In genomic region chr6:130865793-130866192, GRCh38 we compare ENCODE assay signal across 27 cellular contexts. TPM values are rescaled to one million over a fixed set of nuclear protein-coding genes. Genes with fewer than 3 reads are reported as not detected.
"Had no signal": no experiment of that assay in that cellular context is flagged by ENCODE, and none has a peak within 500 bp of the region (broad histone marks: within the 10 kb centered on the region; RNA-seq: fewer than 3 reads in every experiment).

No MANE protein-coding gene starts in this region.

- H3K27me3 ChIP-seq: SJCRH30 had no signal

- DNase-seq: NCI-H1092; NCI-H1105 treated with DMSO at 0.1 percent for 48 hours; NCI-H1417 treated with DMSO at 0.1 percent for 48 hours; NCI-H146; NCI-H1694 treated with DMSO at 0.1 percent for 48 hours; NCI-H1930; NCI-H2081; NCI-H2107; NCI-H2227 treated with DMSO at 0.1 percent for 48 hours; NCI-H524; NCI-H526 treated with DMSO at 0.1 percent for 48 hours; NCI-H748 treated with DMSO at 0.1 percent for 48 hours; NK-92 treated with Interleukin-12 subunit alpha and Interleukin-12 subunit beta, amount 100 ng/mL, for 24 hours; PC-3; SHP77 treated with DMSO at 0.1 percent for 48 hours; SJCRH30; SW 1271; T-cell had no signal

- ATAC-seq: K562, Panc1, PC-3, Right ventricle myocardium inferior, T-cell had no signal

- H3K27ac Mint-ChIP-seq: IgD-negative memory B cell, T-cell had no signal

- H3K9me3 ChIP-seq: SJCRH30 had no signal

- H3K27ac ChIP-seq: SJCRH30 had no signal

- H3K4me1 ChIP-seq: SJCRH30 had no signal

- H3K4me3 Mint-ChIP-seq: IgD-negative memory B cell, T-cell had no signal

- H3K4me3 ChIP-seq: K562, SJCRH30 had no signal

- H3K27me3 Mint-ChIP-seq: IgD-negative memory B cell, T-cell had no signal

- H3K4me1 Mint-ChIP-seq: IgD-negative memory B cell, T-cell had no signal

- H3K9me3 Mint-ChIP-seq: IgD-negative memory B cell, T-cell had no signal

RNA-seq across cellular contexts. Expression of gene SMLR1, which starts 38.6 kb away (rescaled TPM):
- total RNA-seq: HT-29, K562, LHCN-M2, MCF 10A, NCI-H460, OCI-LY7, PC-3, Right ventricle myocardium inferior, SJCRH30, T-cell had no signal
